Comparison of ENCODE assay signal across 8 cellular contexts in genomic region chr4:1723131-1723801, GRCh38. TPM values are rescaled to one million over a fixed set of nuclear protein-coding genes. Genes with fewer than 3 reads are reported as not detected.
A peak's percentile ranks its signal among the peaks of the same experiment; 100 is the strongest.
DNase-seq lines count a peak whose midpoint lies in the region; ATAC-seq and TF ChIP-seq lines count a peak whose summit lies in the region.

No MANE protein-coding gene starts in this region.

- H4K20me1 ChIP-seq in mammary epithelial cell (ENCODE audit: insufficient read depth, low read length): no peaks in the 10 kb centered on the region

- peaks cover 80% of the 10 kb centered on the region for H3K79me2 ChIP-seq in mammary epithelial cell (ENCODE audit: insufficient read depth, low read length)

- DNase-seq in SK-N-MC (ENCODE audit: low read depth, low spot score) (no peak), mammary epithelial cell (no peak), body of pancreas (no peak), ecto neural progenitor cell (ENCODE audit: low spot score) (no peak), NCI-H524 treated with DMSO at 0.1 percent for 48 hours (lab: John Stamatoyannopoulos, UW) (no peak)

- peaks cover 48% of the 10 kb centered on the region for H3K4me1 ChIP-seq in mammary epithelial cell (ENCODE audit: insufficient read depth, low read length)
- H3K4me1 ChIP-seq in skeletal muscle satellite cell (ENCODE audit: control insufficient read depth, insufficient read depth, low read length): peaks cover 46% of the 10 kb centered on the region
- peaks cover 58% of the 10 kb centered on the region for H3K4me1 ChIP-seq in body of pancreas

- intact Hi-C loops in mammary epithelial cell (cut with micrococcal nuclease) (loop anchor here (10.0 kb wide), 1 partner anchor 378 kb away; the partner anchor contains the start of gene UVSSA), body of pancreas (cut with DNase I) (loop anchor here (5.0 kb wide), 1 partner anchor 371 kb away; no protein-coding TSS in a partner anchor)

- H3K4me2 ChIP-seq in mammary epithelial cell (ENCODE audit: insufficient read depth, low read depth, low read length) (peak overlapping the region; percentile 85), skeletal muscle satellite cell (ENCODE audit: low read length) (peak overlapping the region; percentile 92)

- TF ChIP-seq CTCF in GM12875 (IDR thresholded peaks at IDR 0.05; ENCODE audit: borderline replicate concordance, insufficient read depth, low read depth, low read length) (no peak), mammary epithelial cell (conservative IDR thresholded peaks at IDR 0.05 in 1 of 2, IDR thresholded peaks at IDR 0.05 in 1 of 2; ENCODE audit: extremely low read depth in 1 of 2, insufficient read depth in 1 of 2, low read depth in 1 of 2, low read length in 2 of 2) (no peak), body of pancreas (IDR thresholded peaks at IDR 0.05) (no peak)

- BruUV-seq in mammary epithelial cell (replicated peaks; lab: Mats Ljungman, UMichigan): TSS peak; percentile 6

- peak in 1 of 3 donors; percentile 24 for TF ChIP-seq POLR2A in body of pancreas (IDR thresholded peaks at IDR 0.05)

- H3K27ac ChIP-seq in SK-N-MC (no peak overlapping the region), mammary epithelial cell (ENCODE audit: insufficient read depth, low read depth, low read length) (no peak overlapping the region), body of pancreas (peak overlapping the region in 2 of 4 donors; percentile 24 to 67)

- peaks cover 53% of the 10 kb centered on the region for H3K36me3 ChIP-seq in SK-N-MC (ENCODE audit: insufficient read depth, low read length)
- peaks cover 3% of the 10 kb centered on the region for H3K36me3 ChIP-seq in mammary epithelial cell (ENCODE audit: insufficient read depth, low read length)
- H3K36me3 ChIP-seq in skeletal muscle satellite cell (ENCODE audit: insufficient read depth, low read length): peaks cover 23% of the 10 kb centered on the region
- no peaks in the 10 kb centered on the region for H3K36me3 ChIP-seq in body of pancreas (replicated peaks in 1 of 2; ENCODE audit: insufficient read depth in 1 of 2, low read depth in 2 of 2)

- H3K9ac ChIP-seq in SK-N-MC (ENCODE audit: insufficient read length) (peak overlapping the region; percentile 77), mammary epithelial cell (ENCODE audit: insufficient read depth, low read length) (no peak overlapping the region), skeletal muscle satellite cell (ENCODE audit: low read depth, low read length) (peak overlapping the region; percentile 83)

- ATAC-seq in GM18861 (IDR thresholded peaks at IDR 0.05; ENCODE audit: unreplicated experiment) (no peak), body of pancreas (no peak)

- no peaks in the 10 kb centered on the region for H3K9me3 ChIP-seq in SK-N-MC (ENCODE audit: low read depth, low read length)
- H3K9me3 ChIP-seq in mammary epithelial cell (replicated peaks; ENCODE audit: insufficient read depth, low read length): no peaks in the 10 kb centered on the region
- no peaks in the 10 kb centered on the region for H3K9me3 ChIP-seq in skeletal muscle satellite cell (replicated peaks; ENCODE audit: low read length)
- H3K9me3 ChIP-seq in body of pancreas: no peaks in the 10 kb centered on the region

- WGBS in mammary epithelial cell (ENCODE audit: low coverage, missing lambda C conversion rate): 70% methylated on average over 12 of the region's 12 CpGs
- 71 to 81% methylated on average over 11 to 12 of the region's 12 CpGs for WGBS in body of pancreas, 2 donors

- CTCF ChIA-PET in mammary epithelial cell (lab: Charles Lee; ENCODE audit: low non-redundant PET): no interaction called here

- in situ Hi-C loops in mammary epithelial cell (cut with MboI; ENCODE audit: low sequenced_read_pairs in 2 of 2): no loop called here

- no peak overlapping the region for H2AFZ ChIP-seq in mammary epithelial cell (ENCODE audit: low read depth, low read length)

- dilution Hi-C loops in mammary epithelial cell (cut with HindIII; ENCODE audit: low sequenced_read_pairs): no loop called here

- peak overlapping the region; percentile 95 for H3K4me3 ChIP-seq in GM12875 (ENCODE audit: low read depth, low read length)
- peak overlapping the region; percentile 78 for H3K4me3 ChIP-seq in SK-N-MC
- no peak overlapping the region for H3K4me3 ChIP-seq in mammary epithelial cell (replicated peaks in 1 of 3; ENCODE audit: insufficient read depth in 1 of 3, low read depth in 2 of 3, low read length in 3 of 3)
- peak overlapping the region; percentile 80 for H3K4me3 ChIP-seq in skeletal muscle satellite cell (ENCODE audit: low read length)
- no peak overlapping the region for H3K4me3 ChIP-seq in body of pancreas

- H3K27me3 ChIP-seq in mammary epithelial cell (ENCODE audit: insufficient read depth, low read length) (no peaks in the 10 kb centered on the region), skeletal muscle satellite cell (ENCODE audit: control insufficient read depth, insufficient read depth, low read length) (no peaks in the 10 kb centered on the region), body of pancreas (no peaks in the 10 kb centered on the region)

RNA-seq across cellular contexts. Expression of gene TACC3, which starts 1.9 kb away (rescaled TPM):
- total RNA-seq in mammary epithelial cell (10 to 100 TPM in 1 of 2 donors, 1 to 10 TPM in 1; 2.3 to 73.0 TPM), body of pancreas (1 to 10 TPM; 5.7 to 8.9 TPM)
- 46.9 TPM for polyA plus RNA-seq in mammary epithelial cell
- 103 TPM for polyA minus RNA-seq in mammary epithelial cell
- 14.7 and 18.3 TPM in 2 replicates for total RNA-seq in skeletal muscle satellite cell (2012; rRNA removed)

RNA-seq across cellular contexts. Expression of gene TMEM129, which starts 2.1 kb away (rescaled TPM):
- total RNA-seq in mammary epithelial cell (10 to 100 TPM; 31.7 to 52.7 TPM), body of pancreas (10 to 100 TPM; 26.7 to 53.1 TPM)
- 21.5 TPM for polyA plus RNA-seq in mammary epithelial cell
- polyA minus RNA-seq in mammary epithelial cell: 15.1 TPM
- 16.2 and 31.0 TPM in 2 replicates for total RNA-seq in skeletal muscle satellite cell (2012; rRNA removed)

RNA-seq across cellular contexts. Expression of gene SLBP, which starts 11.1 kb away (rescaled TPM):
- total RNA-seq in mammary epithelial cell (10 to 100 TPM; 38.0 to 55.7 TPM), body of pancreas (10 to 100 TPM; 23.7 to 26.2 TPM)
- 71.1 TPM for polyA plus RNA-seq in mammary epithelial cell
- polyA minus RNA-seq in mammary epithelial cell: 46.8 TPM
- 50.4 and 72.7 TPM in 2 replicates for total RNA-seq in skeletal muscle satellite cell (2012; rRNA removed)

RNA-seq across cellular contexts. Expression of gene FAM53A, which starts 39.2 kb away (rescaled TPM):
- 1 to 10 TPM; 3.3 to 3.7 TPM for total RNA-seq in mammary epithelial cell
- 0.63 TPM for polyA plus RNA-seq in mammary epithelial cell
- polyA minus RNA-seq in mammary epithelial cell: not detected
- 2.5 and 5.9 TPM in 2 replicates for total RNA-seq in skeletal muscle satellite cell (2012; rRNA removed)
- 1 to 10 TPM in 1 of 2 donors, under 1 TPM in 1; 0.66 to 2.3 TPM for total RNA-seq in body of pancreas

Comparison
In these comparisons a context has a peak if more than half of its experiments do, and no peak if none do; other contexts are left out.
1. H3K4me3 ChIP-seq: peak in GM12875 (single experiment), SK-N-MC (single experiment) and skeletal muscle satellite cell (single experiment); none in mammary epithelial cell (0 of 3) and body of pancreas (0 of 2).